20 cellular contexts compared by ENCODE assay signal in the genomic region with DNA sequence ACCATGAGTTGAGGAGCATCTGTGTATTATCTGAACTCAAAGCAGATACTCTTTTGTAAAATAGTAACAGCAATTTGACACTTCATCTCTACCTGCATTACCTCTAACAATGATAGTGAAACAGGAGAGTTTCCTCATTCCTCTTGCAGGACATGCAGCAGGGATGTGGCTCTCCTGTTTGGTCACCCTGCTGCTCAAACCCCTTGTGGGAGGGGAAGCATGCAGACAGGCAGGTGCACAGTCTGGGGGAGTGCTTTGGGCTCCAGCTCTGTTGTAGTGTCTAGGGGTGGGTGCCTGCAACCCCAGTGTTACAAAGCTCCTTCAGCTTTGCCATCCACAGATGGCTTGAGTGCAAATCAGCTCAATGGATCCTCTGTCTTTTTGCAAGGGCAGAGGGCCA.
DNase-seq lines count a peak whose midpoint lies in the region; ATAC-seq, FAIRE-seq and TF ChIP-seq lines count a peak whose summit lies in the region.
"Had no signal": no experiment of that assay in that cellular context is flagged by ENCODE, and none has a peak within 500 bp of the region (broad histone marks: within the 10 kb centered on the region; RNA-seq: fewer than 3 reads in every experiment).

No MANE protein-coding gene starts in this region.

- no peak for TF ChIP-seq POLR2A in GM12892 (IDR thresholded peaks at IDR 0.05; ENCODE audit: low read depth, low read length)

- no peak for FAIRE-seq in GM12892 (lab: Jason Lieb, UNC)
- FAIRE-seq: GM19239, HTR-8/SVneo had no signal

- no peak for TF ChIP-seq CTCF in GM20000 (IDR thresholded peaks at IDR 0.05; ENCODE audit: extremely low read depth, missing control alignments)

- DNase-seq in NCI-H2107 treated with DMSO at 0.1 percent for 48 hours (lab: John Stamatoyannopoulos, UW; ENCODE audit: unreplicated experiment): peak; percentile 17
- no peak for DNase-seq in NCI-H2107 (lab: John Stamatoyannopoulos, UW)
- peak; percentile 17 for DNase-seq in NCI-H345 (lab: John Stamatoyannopoulos, UW)
- DNase-seq in globus pallidus (ENCODE audit: low spot score): peak; percentile 3
- no peak for DNase-seq in GM12892 (ENCODE audit: insufficient read length)
- no peak for DNase-seq in T-helper 9 cell
- DNase-seq in GM20000 (ENCODE audit: low spot score): no peak
- DNase-seq: 8988T; Calu3; CD4-positive, alpha-beta memory T cell; DMS79 treated with DMSO at 0.1 percent for 48 hours; GF-D8; GOT3; H7; HFFc6; IMR-90 had no signal

- ATAC-seq in HG02852 (IDR thresholded peaks at IDR 0.05; ENCODE audit: unreplicated experiment): no peak
- ATAC-seq: HCT116 had no signal

Comparison
In these comparisons a context has a peak if more than half of its experiments do, and no peak if none do; other contexts are left out.
1. DNase-seq: peak in NCI-H2107 treated with DMSO at 0.1 percent for 48 hours (single experiment), NCI-H345 (single experiment) and globus pallidus (single experiment); none in NCI-H2107 (single experiment), GM12892 (single experiment), T-helper 9 cell (single experiment) and GM20000 (single experiment).